13 cellular contexts compared by ENCODE assay signal in the genomic region with DNA sequence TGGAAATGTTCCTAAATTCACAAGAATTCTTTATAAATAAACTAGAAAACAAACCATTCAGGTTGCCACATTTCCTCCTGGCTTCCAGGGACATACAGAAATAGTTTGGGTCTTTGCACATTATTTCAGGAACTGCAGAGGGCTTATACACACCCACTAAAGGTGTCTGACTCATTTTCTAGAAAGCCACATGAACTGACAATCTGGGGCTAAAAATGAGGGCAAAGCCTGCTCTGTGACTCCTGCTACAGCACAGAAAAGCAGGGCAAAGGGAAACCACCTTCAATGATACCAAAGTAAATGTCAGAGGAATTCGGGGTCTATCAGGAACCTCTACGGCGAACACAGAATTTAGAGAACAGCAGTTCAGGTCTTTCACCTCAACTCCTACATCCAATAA.
DNase-seq lines count a peak whose midpoint lies in the region; ATAC-seq and TF ChIP-seq lines count a peak whose summit lies in the region.
"Had no signal": no experiment of that assay in that cellular context is flagged by ENCODE, and none has a peak within 500 bp of the region (broad histone marks: within the 10 kb centered on the region; RNA-seq: fewer than 3 reads in every experiment).

No MANE protein-coding gene starts in this region.

- no peak overlapping the region for H3K4me3 ChIP-seq in BLaER1 treated with 17β-estradiol and CSF1 and Interleukin-3, amounts not matched to agents 10 nM and 100 nM
- no peak overlapping the region for H3K4me3 ChIP-seq in fibroblast of mammary gland (ENCODE audit: control insufficient read depth, low read depth, low read length)
- H3K4me3 ChIP-seq: GM12878, pancreas, upper lobe of right lung had no signal

- no peak overlapping the region for H3K4me3 Mint-ChIP-seq in activated CD4-positive, alpha-beta memory T cell treated with anti-CD3 and anti-CD28 coated beads, Interleukin-2, amount 10 ng/mL, durations not matched to agents 7 days and 5 days
- H3K4me3 Mint-ChIP-seq in WTC11 = no peak overlapping the region
- H3K4me3 Mint-ChIP-seq: dendritic cell treated with granulocyte-macrophage colony-stimulating factor and Interleukin-4, amounts not matched to agents 40 ng/mL and 50 ng/mL, for 4 days had no signal

- no peaks in the 10 kb centered on the region for H3K27me3 Mint-ChIP-seq in activated CD4-positive, alpha-beta memory T cell treated with anti-CD3 and anti-CD28 coated beads, Interleukin-2, amount 10 ng/mL, durations not matched to agents 7 days and 5 days
- no peaks in the 10 kb centered on the region for H3K27me3 Mint-ChIP-seq in WTC11 (ENCODE audit: low read depth)
- H3K27me3 Mint-ChIP-seq: dendritic cell treated with granulocyte-macrophage colony-stimulating factor and Interleukin-4, amounts not matched to agents 40 ng/mL and 50 ng/mL, for 4 days had no signal

- H4K20me1 ChIP-seq in BLaER1 treated with 17β-estradiol and CSF1 and Interleukin-3, amounts not matched to agents 10 nM and 100 nM = peaks cover 0 to 65% (median 23%) of the 10 kb centered on the region in 11 experiments; a peak in 14 of 22 replicates

- H3K9me3 Mint-ChIP-seq in activated CD4-positive, alpha-beta memory T cell treated with anti-CD3 and anti-CD28 coated beads, Interleukin-2, amount 10 ng/mL, durations not matched to agents 7 days and 5 days = no peaks in the 10 kb centered on the region
- H3K9me3 Mint-ChIP-seq in WTC11 = no peaks in the 10 kb centered on the region
- H3K9me3 Mint-ChIP-seq: dendritic cell treated with granulocyte-macrophage colony-stimulating factor and Interleukin-4, amounts not matched to agents 40 ng/mL and 50 ng/mL, for 4 days had no signal

- no peak overlapping the region for H3K27ac ChIP-seq in BLaER1 treated with 17β-estradiol and CSF1 and Interleukin-3, amounts not matched to agents 10 nM and 100 nM
- H3K27ac ChIP-seq: pancreas, upper lobe of right lung had no signal

- peaks cover 87% of the 10 kb centered on the region for H3K4me1 Mint-ChIP-seq in activated CD4-positive, alpha-beta memory T cell treated with anti-CD3 and anti-CD28 coated beads, Interleukin-2, amount 10 ng/mL, durations not matched to agents 7 days and 5 days
- peaks cover 24% of the 10 kb centered on the region for H3K4me1 Mint-ChIP-seq in WTC11

- H3K4me2 ChIP-seq in BLaER1 treated with 17β-estradiol and CSF1 and Interleukin-3, amounts not matched to agents 10 nM and 100 nM = peak overlapping the region in 6 of 11 experiments; percentile 0 to 45 (median 23); a peak in 12 of 22 replicates

- peaks cover 0 to 57% (median 34%) of the 10 kb centered on the region in 10 experiments; a peak in 15 of 20 replicates for H3K4me1 ChIP-seq in BLaER1 treated with 17β-estradiol and CSF1 and Interleukin-3, amounts not matched to agents 10 nM and 100 nM
- H3K4me1 ChIP-seq: pancreas, upper lobe of right lung had no signal

- no peak for TF ChIP-seq CTCF in fibroblast of mammary gland (conservative IDR thresholded peaks at IDR 0.05; ENCODE audit: control insufficient read depth, insufficient read depth, low read depth, low read length)
- no peak for TF ChIP-seq CTCF in WTC11 (IDR thresholded peaks at IDR 0.05)

- peaks cover 0 to 37% (median 14%) of the 10 kb centered on the region in 11 experiments; a peak in 11 of 22 replicates for H3K36me3 ChIP-seq in BLaER1 treated with 17β-estradiol and CSF1 and Interleukin-3, amounts not matched to agents 10 nM and 100 nM
- H3K36me3 ChIP-seq: pancreas, upper lobe of right lung had no signal

- DNase-seq in HT-29 (ENCODE audit: low spot score) (peak; percentile 20), fibroblast of mammary gland (ENCODE audit: low read depth) (peak; percentile 31), WTC11 (ENCODE audit: low spot score) (no peak), middle frontal gyrus (ENCODE audit: extremely low spot score, low spot score) (no peak), NCI-H82 treated with DMSO at 0.1 percent for 48 hours (lab: John Stamatoyannopoulos, UW; ENCODE audit: unreplicated experiment) (no peak), cerebellar nuclear complex (lab: John Stamatoyannopoulos, UW) (no peak)
- peak; percentile 30 for DNase-seq in activated CD4-positive, alpha-beta memory T cell treated with anti-CD3 and anti-CD28 coated beads, Interleukin-2, amount 10 ng/mL, durations not matched to agents 7 days and 5 days
- DNase-seq: NCI-H345, upper lobe of right lung had no signal

- H3K36me3 Mint-ChIP-seq in activated CD4-positive, alpha-beta memory T cell treated with anti-CD3 and anti-CD28 coated beads, Interleukin-2, amount 10 ng/mL, durations not matched to agents 7 days and 5 days (ENCODE audit: low read depth) = peaks cover 34% of the 10 kb centered on the region
- H3K36me3 Mint-ChIP-seq in WTC11 = no peaks in the 10 kb centered on the region

- H3K27me3 ChIP-seq in BLaER1 treated with 17β-estradiol and CSF1 and Interleukin-3, amounts not matched to agents 10 nM and 100 nM = no peaks in the 10 kb centered on the region
- H3K27me3 ChIP-seq: pancreas, upper lobe of right lung had no signal

- POLR2A ChIA-PET in activated CD4-positive, alpha-beta memory T cell treated with anti-CD3 and anti-CD28 coated beads, Interleukin-2, amount 10 ng/mL, durations not matched to agents 7 days and 5 days (lab: Charles Lee) = interaction anchor here (1.0 to 1.6 kb wide), 2 partner anchors 55 to 213 kb away, joined by 3 to 6 read pairs; no protein-coding TSS in a partner anchor
- POLR2A ChIA-PET in WTC11 (lab: Charles Lee) = no interaction called here

- ATAC-seq in WTC11 = no peak
- ATAC-seq: GM12878, pancreas, upper lobe of right lung had no signal

- H3K9ac ChIP-seq in BLaER1 treated with 17β-estradiol and CSF1 and Interleukin-3, amounts not matched to agents 10 nM and 100 nM = no peak overlapping the region

- H3K27ac Mint-ChIP-seq in activated CD4-positive, alpha-beta memory T cell treated with anti-CD3 and anti-CD28 coated beads, Interleukin-2, amount 10 ng/mL, durations not matched to agents 7 days and 5 days = peak overlapping the region; percentile 94
- no peak overlapping the region for H3K27ac Mint-ChIP-seq in WTC11
- H3K27ac Mint-ChIP-seq: dendritic cell treated with granulocyte-macrophage colony-stimulating factor and Interleukin-4, amounts not matched to agents 40 ng/mL and 50 ng/mL, for 4 days had no signal

- no peaks in the 10 kb centered on the region for H3K9me3 ChIP-seq in BLaER1 treated with 17β-estradiol and CSF1 and Interleukin-3, amounts not matched to agents 10 nM and 100 nM (replicated peaks in 1 of 11)
- H3K9me3 ChIP-seq: pancreas, upper lobe of right lung had no signal

- CTCF ChIA-PET in activated CD4-positive, alpha-beta memory T cell treated with anti-CD3 and anti-CD28 coated beads, Interleukin-2, amount 10 ng/mL, durations not matched to agents 7 days and 5 days (lab: Charles Lee) = no interaction called here
- CTCF ChIA-PET in WTC11 (lab: Charles Lee) = no interaction called here

TF ChIP-seq in WTC11, 78 proteins besides CTCF, POLR2A, EP300 and RAD21 (continues in another document):
- TF ChIP-seq CREM (CRISPR knock-in tag; IDR thresholded peaks at IDR 0.05) = no peak
- TF ChIP-seq NR1H2 (CRISPR knock-in tag; IDR thresholded peaks at IDR 0.05) = no peak
- TF ChIP-seq TCF7 (CRISPR knock-in tag; IDR thresholded peaks at IDR 0.05; ENCODE audit: low read depth) = no peak
- TF ChIP-seq SP1 (CRISPR knock-in tag; conservative IDR thresholded peaks at IDR 0.05) = no peak
- no peak for TF ChIP-seq ZNF138 (CRISPR knock-in tag; conservative IDR thresholded peaks at IDR 0.05)
- no peak for TF ChIP-seq ERG (CRISPR knock-in tag; IDR thresholded peaks at IDR 0.05)
- no peak for TF ChIP-seq AFF4 (CRISPR knock-in tag; IDR thresholded peaks at IDR 0.05; ENCODE audit: borderline replicate concordance)

Comparison
In these comparisons a context has a peak if more than half of its experiments do, and no peak if none do; other contexts are left out.
1. DNase-seq: peak in HT-29 (single experiment), activated CD4-positive, alpha-beta memory T cell treated with anti-CD3 and anti-CD28 coated beads, Interleukin-2, amount 10 ng/mL, durations not matched to agents 7 days and 5 days (single experiment) and fibroblast of mammary gland (single experiment); none in WTC11 (single experiment), middle frontal gyrus (single experiment), NCI-H82 treated with DMSO at 0.1 percent for 48 hours (single experiment) and cerebellar nuclear complex (0 of 2).